ENCODE assay signal across 8 cellular contexts in genomic region chr11:96842731-96843130, GRCh38.
"Had no signal": no experiment of that assay in that cellular context is flagged by ENCODE, and none has a peak within 500 bp of the region (broad histone marks: within the 10 kb centered on the region; RNA-seq: fewer than 3 reads in every experiment).

No MANE protein-coding gene starts in this region.

- H3K36me3 ChIP-seq: HAP-1 had no signal

- H3K27ac ChIP-seq: GM23248 had no signal

- DNase-seq: GM23248, GOT3, H7, H9, HCEC 1CT, HFFc6 had no signal

- H3K4me3 ChIP-seq: GM23248, GM23338, HAP-1 had no signal

- H3K9ac ChIP-seq: GM23248 had no signal

- H2AFZ ChIP-seq: GM23248, GM23338 had no signal

- H3K4me2 ChIP-seq: GM23338 had no signal

- H3K9me3 ChIP-seq: HAP-1 had no signal
